Comparison of ENCODE assay signal across 10 cellular contexts in the genomic region with DNA sequence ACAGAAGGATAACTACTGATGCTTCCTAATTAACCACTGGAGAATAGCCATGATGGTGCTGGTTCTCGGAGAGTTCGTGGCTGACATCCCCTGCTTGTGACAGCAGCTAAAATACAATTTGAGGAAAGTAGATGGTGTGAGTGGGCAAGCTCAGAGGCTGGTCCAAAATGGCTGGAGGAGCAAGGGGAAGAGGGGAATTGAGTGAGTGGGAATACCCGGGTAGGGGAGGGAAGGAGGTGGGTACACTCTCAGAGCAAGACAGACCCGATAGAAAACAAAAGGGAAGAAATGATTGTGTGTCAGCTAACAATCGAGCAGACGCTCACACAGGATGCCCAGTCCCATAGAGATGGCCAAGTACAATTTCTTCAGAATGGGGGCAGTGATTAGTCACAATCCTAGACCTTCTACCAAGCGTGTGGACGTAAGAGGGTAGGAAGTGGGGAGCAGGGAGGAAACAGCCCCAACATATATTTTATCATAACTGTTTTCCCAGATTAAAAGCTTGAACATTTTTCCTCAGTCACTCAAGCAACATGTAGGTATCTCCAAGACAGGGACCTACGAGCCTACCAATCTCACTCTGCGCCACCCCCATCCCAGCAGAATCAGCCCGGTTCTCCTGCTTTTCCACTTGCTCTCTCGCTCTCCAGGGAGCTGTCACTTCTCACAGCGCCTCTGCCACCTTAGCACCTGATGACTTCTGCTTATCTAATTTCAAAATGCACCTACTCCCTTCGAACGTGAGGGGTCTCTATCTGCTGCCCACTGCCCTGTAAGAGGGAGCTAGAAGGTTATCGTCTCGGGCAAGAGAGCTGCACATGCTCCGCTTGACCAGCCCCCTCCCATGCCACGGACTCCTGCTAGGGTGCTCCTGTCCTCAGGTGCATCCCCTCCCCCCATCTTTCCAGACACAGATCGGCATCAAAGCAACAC. TPM values are rescaled to one million over a fixed set of nuclear protein-coding genes. Genes with fewer than 3 reads are reported as not detected.
DNase-seq lines count a peak whose midpoint lies in the region; ATAC-seq lines count a peak whose summit lies in the region.
"Had no signal": no experiment of that assay in that cellular context is flagged by ENCODE, and none has a peak within 500 bp of the region (broad histone marks: within the 10 kb centered on the region; RNA-seq: fewer than 3 reads in every experiment).

No MANE protein-coding gene starts in this region.

- H3K9me3 ChIP-seq in BLaER1 (peaks cover 10% of the 10 kb centered on the region), HUES48 (ENCODE audit: control insufficient read depth, insufficient read depth, low read length) (no peaks in the 10 kb centered on the region), neuronal stem cell (replicated peaks in 1 of 2; ENCODE audit: control insufficient read depth in 2 of 2, insufficient read depth in 1 of 2, low read depth in 1 of 2, low read length in 2 of 2) (no peaks in the 10 kb centered on the region)
- H3K9me3 ChIP-seq in effector memory CD4-positive, alpha-beta T cell (ENCODE audit: control insufficient read depth, low read length) = no peaks in the 10 kb centered on the region

- no peak overlapping the region for H4K8ac ChIP-seq in neuronal stem cell (ENCODE audit: low read depth, low read length)

- H2BK15ac ChIP-seq in neuronal stem cell (ENCODE audit: low read length) = no peak overlapping the region

- H3K27me3 ChIP-seq in BLaER1 (no peaks in the 10 kb centered on the region), HUES48 (ENCODE audit: control insufficient read depth, insufficient read depth, low read length) (peaks cover 50% of the 10 kb centered on the region), neuronal stem cell (ENCODE audit: control insufficient read depth in 3 of 3, insufficient read depth in 3 of 3, low read depth in 1 of 3, low read length in 3 of 3) (peaks cover 0 to 14% (median 0%) of the 10 kb centered on the region in 3 experiments)
- no peaks in the 10 kb centered on the region for H3K27me3 ChIP-seq in effector memory CD4-positive, alpha-beta T cell (replicated peaks; ENCODE audit: control insufficient read depth, insufficient read depth, low read length, poor library complexity, severe bottlenecking)

- H3K4me1 ChIP-seq in BLaER1 (peaks cover 72% of the 10 kb centered on the region), HUES48 (ENCODE audit: control insufficient read depth, insufficient read depth, low read length) (peaks cover 20% of the 10 kb centered on the region), neuronal stem cell (ENCODE audit: control insufficient read depth in 2 of 2, insufficient read depth in 1 of 2, low read depth in 1 of 2, low read length in 2 of 2) (peaks cover 23 to 39% of the 10 kb centered on the region in 2 donors)
- H3K4me1 ChIP-seq in effector memory CD4-positive, alpha-beta T cell (ENCODE audit: control insufficient read depth, insufficient read depth, low read length, poor library complexity, severe bottlenecking) = peaks cover 77% of the 10 kb centered on the region

- H2BK12ac ChIP-seq in neuronal stem cell (ENCODE audit: low read length) = no peak overlapping the region

- H3K4me2 ChIP-seq in BLaER1 (peak overlapping the region; percentile 94), neuronal stem cell (ENCODE audit: insufficient read depth, low read length, poor library complexity, severe bottlenecking) (peak overlapping the region; percentile 92)
- H3K4me2 ChIP-seq: KMS-11 had no signal

- no peak overlapping the region for H3K14ac ChIP-seq in neuronal stem cell (ENCODE audit: low read length)

- H4K20me1 ChIP-seq in BLaER1 = no peaks in the 10 kb centered on the region

- H2AK5ac ChIP-seq in neuronal stem cell (ENCODE audit: low read depth, low read length) = no peak overlapping the region

- H3K79me1 ChIP-seq in neuronal stem cell (ENCODE audit: low read depth, low read length) = no peaks in the 10 kb centered on the region

- H3K9ac ChIP-seq in BLaER1 = peak overlapping the region; percentile 74
- H3K9ac ChIP-seq in HUES48 (ENCODE audit: low read depth, low read length) = no peak overlapping the region
- H3K9ac ChIP-seq in neuronal stem cell (ENCODE audit: low read depth, low read length, poor library complexity) = no peak overlapping the region
- H3K9ac ChIP-seq: KMS-11 had no signal

- H3K4ac ChIP-seq in neuronal stem cell (ENCODE audit: low read length) = no peak overlapping the region

- no peak overlapping the region for H3K23ac ChIP-seq in neuronal stem cell (ENCODE audit: low read depth, low read length, poor library complexity)

- H3K18ac ChIP-seq in neuronal stem cell (ENCODE audit: low read length) = peak overlapping the region; percentile 60

- H3K27ac ChIP-seq in BLaER1 (peak overlapping the region; percentile 70), HUES48 (ENCODE audit: low read depth, low read length) (no peak overlapping the region), neuronal stem cell (replicated peaks; ENCODE audit: low read length) (no peak overlapping the region)
- H3K27ac ChIP-seq in effector memory CD4-positive, alpha-beta T cell (ENCODE audit: insufficient read depth, low read length, poor library complexity, severe bottlenecking) = peak overlapping the region; percentile 80
- H3K27ac ChIP-seq: KMS-11 had no signal

- H3K4me3 ChIP-seq in BLaER1 (peak overlapping the region; percentile 73), HUES48 (ENCODE audit: low read depth, low read length) (peak overlapping the region; percentile 62), neuronal stem cell (ENCODE audit: low read length in 2 of 2) (peak overlapping the region in 1 of 2 donors; percentile 87)
- H3K4me3 ChIP-seq in effector memory CD4-positive, alpha-beta T cell (ENCODE audit: insufficient read depth, low read depth, low read length, poor library complexity, severe bottlenecking) = peak overlapping the region; percentile 56

- no peak overlapping the region for H4K91ac ChIP-seq in neuronal stem cell (ENCODE audit: low read depth, low read length, poor library complexity)

- no peak overlapping the region for H2BK120ac ChIP-seq in neuronal stem cell (ENCODE audit: low read depth, low read length)

- ATAC-seq in GM18907 (IDR thresholded peaks at IDR 0.05; ENCODE audit: unreplicated experiment) = no peak

- H3K36me3 ChIP-seq in BLaER1 = peaks cover 11% of the 10 kb centered on the region
- no peaks in the 10 kb centered on the region for H3K36me3 ChIP-seq in HUES48 (ENCODE audit: control insufficient read depth, insufficient read depth, low read length)
- H3K36me3 ChIP-seq in effector memory CD4-positive, alpha-beta T cell (ENCODE audit: control insufficient read depth, insufficient read depth, low read length) = peaks cover 33% of the 10 kb centered on the region
- no peaks in the 10 kb centered on the region for H3K36me3 ChIP-seq in neuronal stem cell (replicated peaks in 1 of 2; ENCODE audit: control insufficient read depth in 2 of 2, insufficient read depth in 2 of 2, low read length in 2 of 2)

- no CpG with 5 or more reads among the region's 20 CpGs for WGBS in neuronal stem cell (ENCODE audit: extremely low coverage in 2 of 2, insufficient read length in 2 of 2, insufficient replicate concordance in 1 of 2), 2 donors

- H2BK5ac ChIP-seq in neuronal stem cell (ENCODE audit: low read length) = no peak overlapping the region

- DNase-seq in effector memory CD4-positive, alpha-beta T cell = no peak
- DNase-seq in neuronal stem cell (ENCODE audit: low spot score) = no peak
- no peak for DNase-seq in LoVo (ENCODE audit: low spot score)
- DNase-seq in kidney glomerular epithelial cell (lab: John Stamatoyannopoulos, UW) = no peak
- no peak for DNase-seq in NCI-H1417 (lab: John Stamatoyannopoulos, UW)
- DNase-seq: activated CD4-positive, alpha-beta T cell treated with anti-CD3 and anti-CD28 coated beads for 1 hour had no signal

- no peak overlapping the region for H2AFZ ChIP-seq in neuronal stem cell (ENCODE audit: low read length)

RNA-seq across cellular contexts. Expression of gene RIPOR2, which starts 26.2 kb away (rescaled TPM):
- 3.1 TPM for polyA plus RNA-seq in neuronal stem cell (2013, experiment 1 of 2)
- polyA plus RNA-seq in neuronal stem cell (2013, experiment 2 of 2) = 3.3 TPM

Comparison
In these comparisons a context has a peak if more than half of its experiments do, and no peak if none do; other contexts are left out.
1. H3K27ac ChIP-seq: peak in BLaER1 (single experiment) and effector memory CD4-positive, alpha-beta T cell (single experiment); none in HUES48 (single experiment) and neuronal stem cell (single experiment).